In genomic region chr1:51618715-51619114, GRCh38 we compare ENCODE assay signal across 16 cellular contexts. TPM values are rescaled to one million over a fixed set of nuclear protein-coding genes. Genes with fewer than 3 reads are reported as not detected.
DNase-seq lines count a peak whose midpoint lies in the region; ATAC-seq and TF ChIP-seq lines count a peak whose summit lies in the region.
"Had no signal": no experiment of that assay in that cellular context is flagged by ENCODE, and none has a peak within 500 bp of the region (broad histone marks: within the 10 kb centered on the region; RNA-seq: fewer than 3 reads in every experiment).

No MANE protein-coding gene starts in this region.

- peak overlapping the region; percentile 95 for H3K27ac Mint-ChIP-seq in CD4-positive, alpha-beta T cell
- H3K27ac Mint-ChIP-seq in Caco-2 (ENCODE audit: unreplicated experiment), result no peak overlapping the region

- CTCF ChIA-PET in CD4-positive, alpha-beta T cell (lab: Charles Lee), result interaction anchor here (0.7 kb wide), 1 partner anchor 150 kb away, joined by 3 read pairs; no protein-coding TSS in a partner anchor
- CTCF ChIA-PET in PC-3 (lab: Charles Lee), result no interaction called here
- CTCF ChIA-PET in Caco-2 (lab: Charles Lee), result no interaction called here

- no TSS peak for BruUV-seq in PC-3 (replicated peaks; lab: Mats Ljungman, UMichigan)
- no TSS peak for BruUV-seq in Caco-2 (replicated peaks; lab: Mats Ljungman, UMichigan)

- H3K36me3 ChIP-seq in PC-3 (ENCODE audit: low read depth, low read length) (no peaks in the 10 kb centered on the region), skeletal muscle satellite cell (ENCODE audit: insufficient read depth, low read length) (no peaks in the 10 kb centered on the region), adrenal gland (replicated peaks in 1 of 2) (no peaks in the 10 kb centered on the region), Caco-2 (ENCODE audit: control insufficient read depth, insufficient read depth, low read length) (no peaks in the 10 kb centered on the region)
- H3K36me3 ChIP-seq: MG63 had no signal

- no peaks in the 10 kb centered on the region for H3K9me3 Mint-ChIP-seq in CD4-positive, alpha-beta T cell
- H3K9me3 Mint-ChIP-seq in Caco-2 (ENCODE audit: unreplicated experiment), result no peaks in the 10 kb centered on the region
- H3K9me3 Mint-ChIP-seq: effector memory CD8-positive, alpha-beta T cell had no signal

- peak overlapping the region; percentile 95 for H3K4me2 ChIP-seq in PC-3 (ENCODE audit: low read length)
- H3K4me2 ChIP-seq in skeletal muscle satellite cell (ENCODE audit: low read length), result peak overlapping the region; percentile 86

- no peak for TF ChIP-seq CTCF in CD4-positive, alpha-beta T cell (IDR thresholded peaks at IDR 0.05)
- TF ChIP-seq CTCF in PC-3 (conservative IDR thresholded peaks at IDR 0.05; ENCODE audit: low read depth, low read length), result no peak
- TF ChIP-seq CTCF in fibroblast of the aortic adventitia (IDR thresholded peaks at IDR 0.05; ENCODE audit: insufficient read depth, low read length), result no peak
- TF ChIP-seq CTCF in adrenal gland (IDR thresholded peaks at IDR 0.05), result no peak
- TF ChIP-seq CTCF in Caco-2 (IDR thresholded peaks at IDR 0.05; ENCODE audit: insufficient read depth in 1 of 2, low read depth in 1 of 2, low read length in 1 of 2, severe bottlenecking in 1 of 2, unreplicated experiment in 1 of 2), result no peak

- H3K4me3 ChIP-seq in PC-3 (ENCODE audit: low read length) (peak overlapping the region; percentile 98), fibroblast of the aortic adventitia (ENCODE audit: low read depth, low read length) (peak overlapping the region; percentile 98), skeletal muscle satellite cell (ENCODE audit: low read length) (peak overlapping the region; percentile 39), adrenal gland (no peak overlapping the region), Caco-2 (ENCODE audit: low read depth, low read length) (no peak overlapping the region)

- no peaks in the 10 kb centered on the region for H4K20me1 ChIP-seq in PC-3 (ENCODE audit: low read length)

- no peaks in the 10 kb centered on the region for H3K9me2 ChIP-seq in PC-3 (replicated peaks; ENCODE audit: low read length)

- H3K4me1 Mint-ChIP-seq in CD4-positive, alpha-beta T cell (ENCODE audit: low read depth), result peaks cover 59% of the 10 kb centered on the region
- peaks cover 34% of the 10 kb centered on the region for H3K4me1 Mint-ChIP-seq in Caco-2 (ENCODE audit: low read depth, unreplicated experiment)

- peaks cover 9% of the 10 kb centered on the region for H3K36me3 Mint-ChIP-seq in CD4-positive, alpha-beta T cell (ENCODE audit: low read depth)
- peaks cover 8% of the 10 kb centered on the region for H3K36me3 Mint-ChIP-seq in Caco-2 (ENCODE audit: insufficient read depth, unreplicated experiment)

- peak overlapping the region; percentile 52 for H3K4me3 Mint-ChIP-seq in CD4-positive, alpha-beta T cell
- H3K4me3 Mint-ChIP-seq in Caco-2 (ENCODE audit: unreplicated experiment), result no peak overlapping the region

- WGBS in adrenal gland, 4 donors, result 74 to 92% (median 83%) methylated on average over 1 of the region's 1 CpG

- no peak overlapping the region for H3K27ac ChIP-seq in CD4-positive, alpha-beta T cell (ENCODE audit: low read depth, low read length)
- H3K27ac ChIP-seq in PC-3 (ENCODE audit: low read length), result no peak overlapping the region
- peak overlapping the region in 1 of 5 donors; percentile 87 for H3K27ac ChIP-seq in adrenal gland
- H3K27ac ChIP-seq: C4-2B had no signal

- no peak for TF ChIP-seq POLR2A in adrenal gland (IDR thresholded peaks at IDR 0.05)

- H3K4me1 ChIP-seq in PC-3 (ENCODE audit: insufficient read depth, low read length), result peaks cover 61% of the 10 kb centered on the region
- H3K4me1 ChIP-seq in skeletal muscle satellite cell (ENCODE audit: control insufficient read depth, insufficient read depth, low read length), result peaks cover 36% of the 10 kb centered on the region
- H3K4me1 ChIP-seq in adrenal gland (replicated peaks in 1 of 2), result peaks cover 6 to 56% of the 10 kb centered on the region in 2 donors
- H3K4me1 ChIP-seq in Caco-2, result peaks cover 26% of the 10 kb centered on the region

- POLR2A ChIA-PET in CD4-positive, alpha-beta T cell (lab: Charles Lee), result interaction anchor here (0.6 to 1.0 kb wide), 3 partner anchors 11 to 150 kb away, joined by 3 to 4 read pairs (median 4); no protein-coding TSS in a partner anchor
- POLR2A ChIA-PET in PC-3 (lab: Charles Lee; ENCODE audit: unreplicated experiment), result no interaction called here
- POLR2A ChIA-PET in Caco-2 (lab: Charles Lee), result no interaction called here

- no peaks in the 10 kb centered on the region for H3K27me3 ChIP-seq in CD4-positive, alpha-beta T cell (ENCODE audit: control insufficient read depth, insufficient read depth, low read length)
- H3K27me3 ChIP-seq in PC-3 (ENCODE audit: low read length), result no peaks in the 10 kb centered on the region
- H3K27me3 ChIP-seq in skeletal muscle satellite cell (ENCODE audit: control insufficient read depth, insufficient read depth, low read length), result no peaks in the 10 kb centered on the region
- no peaks in the 10 kb centered on the region for H3K27me3 ChIP-seq in adrenal gland
- no peaks in the 10 kb centered on the region for H3K27me3 ChIP-seq in Caco-2 (replicated peaks; ENCODE audit: control insufficient read depth, insufficient read depth, low read length)
- H3K27me3 ChIP-seq: MG63 had no signal

- ATAC-seq in CD4-positive, alpha-beta T cell (ENCODE audit: poor library complexity), result no peak
- ATAC-seq in PC-3, result no peak
- ATAC-seq: effector memory CD8-positive, alpha-beta T cell had no signal

- H2AFZ ChIP-seq in PC-3 (ENCODE audit: low read length), result no peak overlapping the region

- H3F3A ChIP-seq in PC-3 (ENCODE audit: low read length, unreplicated experiment), result no peaks in the 10 kb centered on the region

- H3K27me3 Mint-ChIP-seq in CD4-positive, alpha-beta T cell, result no peaks in the 10 kb centered on the region
- no peaks in the 10 kb centered on the region for H3K27me3 Mint-ChIP-seq in Caco-2 (ENCODE audit: insufficient read depth, unreplicated experiment)
- H3K27me3 Mint-ChIP-seq: effector memory CD8-positive, alpha-beta T cell had no signal

- H3K9me3 ChIP-seq in CD4-positive, alpha-beta T cell (ENCODE audit: control insufficient read depth, low read length), result no peaks in the 10 kb centered on the region
- no peaks in the 10 kb centered on the region for H3K9me3 ChIP-seq in PC-3 (ENCODE audit: low read length)
- H3K9me3 ChIP-seq in skeletal muscle satellite cell (replicated peaks; ENCODE audit: low read length), result no peaks in the 10 kb centered on the region
- H3K9me3 ChIP-seq in adrenal gland (replicated peaks in 1 of 3), result no peaks in the 10 kb centered on the region
- no peaks in the 10 kb centered on the region for H3K9me3 ChIP-seq in Caco-2
- H3K9me3 ChIP-seq: MG63 had no signal

- peaks cover 66% of the 10 kb centered on the region for H3K79me2 ChIP-seq in PC-3 (ENCODE audit: low read length)

- no peak for DNase-seq in CD4-positive, alpha-beta T cell
- DNase-seq in PC-3 (no peak), fibroblast of the aortic adventitia (ENCODE audit: low read depth) (no peak), adrenal gland (no peak), NCI-H146 treated with DMSO at 0.1 percent for 48 hours (lab: John Stamatoyannopoulos, UW; ENCODE audit: unreplicated experiment) (no peak), Caco-2 (no peak)
- DNase-seq in stimulated activated CD4-positive, alpha-beta T cell treated with anti-CD3 and anti-CD28 coated beads, Interleukin-4, amount 100 ng/mL, for 4 hours, result no peak
- DNase-seq: activated CD4-positive, CD25-positive, alpha-beta regulatory T cell; effector memory CD8-positive, alpha-beta T cell; GOT3; MG63; posterior cingulate gyrus; stimulated activated CD4-positive, alpha-beta T cell treated with anti-CD3 and anti-CD28 coated beads, Interleukin-4, amount 100 ng/mL, for 24 hours; stimulated activated naive CD4-positive, alpha-beta T cell had no signal

- intact Hi-C loops in CD4-positive, alpha-beta T cell (cut with DNase I, micrococcal nuclease), result loop anchor here (5.0 kb wide), 5 partner anchors 101 to 1084 kb away; partner anchors contain the start of genes EPS15 (in 1 of the 2), NRDC (in 1 of the 2) and RNF11 (in 1 of the 2)
- intact Hi-C loops in PC-3 (cut with micrococcal nuclease) (no loop called here), adrenal gland (cut with DNase I) (no loop called here), Caco-2 (cut with micrococcal nuclease; ENCODE audit: unreplicated experiment) (loop anchor here (5.0 kb wide), 1 partner anchor 109 kb away; no protein-coding TSS in a partner anchor)

- H3K9ac ChIP-seq in PC-3 (ENCODE audit: low read length), result no peak overlapping the region
- H3K9ac ChIP-seq in skeletal muscle satellite cell (ENCODE audit: low read depth, low read length), result peak overlapping the region; percentile 15

RNA-seq across cellular contexts. Expression of gene OSBPL9, which starts 1.8 kb away (rescaled TPM):
- 10 to 100 TPM; 35.6 to 36.5 TPM for total RNA-seq in CD4-positive, alpha-beta T cell
- total RNA-seq in PC-3 (2014; rRNA removed) (40.5 and 74.7 TPM in 2 replicates), fibroblast of the aortic adventitia (ENCODE audit: low replicate concordance) (24.2 and 52.7 TPM in 2 replicates), adrenal gland (100 to 1,000 TPM in 2 of 8 donors, 10 to 100 TPM in 6; 61.9 to 180 (median 87.3) TPM), Caco-2 (2022) (58.7 and 61.9 TPM in 2 replicates)
- 33.2 and 162 TPM in 2 replicates for total RNA-seq in skeletal muscle satellite cell (2012; rRNA removed)
- 10 to 100 TPM; 70.4 to 99.5 (median 76.3) TPM for polyA plus RNA-seq in adrenal gland

Comparison
In these comparisons a context has a peak if more than half of its experiments do, and no peak if none do; other contexts are left out.
1. H3K4me3 ChIP-seq: peak in PC-3 (single experiment), fibroblast of the aortic adventitia (single experiment) and skeletal muscle satellite cell (single experiment); none in adrenal gland (0 of 4) and Caco-2 (single experiment).
2. intact Hi-C loops: an anchor here in CD4-positive, alpha-beta T cell (5.0 kb wide) and Caco-2 (5.0 kb wide); none called in PC-3 and adrenal gland.